ENCODE assay signal across 9 cellular contexts in the genomic region with DNA sequence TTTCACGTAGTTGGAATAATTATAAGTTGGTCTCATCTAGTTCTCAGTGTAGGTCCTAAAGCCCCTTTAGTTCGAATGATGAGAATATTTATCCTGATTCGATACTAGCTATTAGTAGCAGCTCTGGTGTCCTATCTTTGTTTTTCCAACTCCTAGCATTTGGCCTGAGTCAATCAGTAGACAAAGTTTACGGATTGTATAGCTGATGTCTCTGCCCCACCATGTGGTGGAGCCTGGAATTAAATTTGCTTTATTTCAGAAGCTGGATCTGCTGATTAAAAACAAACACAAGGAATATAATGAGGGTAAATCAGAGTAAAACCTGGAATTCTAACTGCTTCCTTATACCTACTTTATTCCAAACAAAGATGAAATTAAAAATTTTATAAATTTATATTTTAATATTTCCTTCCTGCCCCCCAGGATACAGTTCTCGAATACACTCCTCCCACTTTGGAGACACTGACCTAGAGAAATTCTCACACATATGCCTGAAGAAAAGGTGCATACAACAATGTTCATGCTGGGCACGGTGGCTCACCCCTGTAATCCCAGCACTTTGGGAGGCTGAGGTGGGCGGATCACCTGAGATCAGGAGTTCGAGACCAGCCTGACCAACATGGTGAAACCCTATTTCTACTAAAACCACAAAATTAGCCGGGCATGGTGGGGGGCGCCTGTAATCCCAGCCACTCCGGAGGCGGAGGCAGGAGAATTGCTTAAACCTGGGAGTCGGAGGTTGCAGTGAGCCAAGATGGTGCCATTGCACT. TPM values are rescaled to one million over a fixed set of nuclear protein-coding genes. Genes with fewer than 3 reads are reported as not detected.
DNase-seq lines count a peak whose midpoint lies in the region; ATAC-seq and TF ChIP-seq lines count a peak whose summit lies in the region.
"Had no signal": no experiment of that assay in that cellular context is flagged by ENCODE, and none has a peak within 500 bp of the region (broad histone marks: within the 10 kb centered on the region; RNA-seq: fewer than 3 reads in every experiment).

No MANE protein-coding gene starts in this region.

- no peaks in the 10 kb centered on the region for H3K36me3 Mint-ChIP-seq in CD8-positive, alpha-beta T cell

- POLR2A ChIA-PET in CD8-positive, alpha-beta T cell (lab: Charles Lee), result no interaction called here

- no peaks in the 10 kb centered on the region for H3K4me1 ChIP-seq in CD8-positive, alpha-beta T cell (ENCODE audit: insufficient read depth, low read length)
- H3K4me1 ChIP-seq in colonic mucosa, result no peaks in the 10 kb centered on the region
- no peaks in the 10 kb centered on the region for H3K4me1 ChIP-seq in liver (ENCODE audit: control insufficient read depth in 4 of 4, insufficient read depth in 4 of 4, low read length in 3 of 4)

- H3K36me3 ChIP-seq in CD8-positive, alpha-beta T cell (ENCODE audit: insufficient read depth, low read length), result no peaks in the 10 kb centered on the region
- H3K36me3 ChIP-seq in colonic mucosa (no peaks in the 10 kb centered on the region), liver (ENCODE audit: control insufficient read depth in 4 of 4, insufficient read depth in 3 of 4, low read depth in 1 of 4, low read length in 3 of 4) (no peaks in the 10 kb centered on the region)
- H3K36me3 ChIP-seq: SJSA1 had no signal

- peak; percentile 90 to 93 for TF ChIP-seq RAD21 in liver (IDR thresholded peaks at IDR 0.05)

- intact Hi-C loops in CD8-positive, alpha-beta T cell (cut with DNase I, micrococcal nuclease), result loop anchor here in 1 of 2 experiments (5.0 kb wide), 2 partner anchors 61 to 676 kb away; no protein-coding TSS in a partner anchor
- intact Hi-C loops in colonic mucosa (cut with DNase I), result loop anchor here (10.0 kb wide), 2 partner anchors 84 to 134 kb away; no protein-coding TSS in a partner anchor

- H3K4me3 Mint-ChIP-seq in CD8-positive, alpha-beta T cell, result no peak overlapping the region

- no peaks in the 10 kb centered on the region for H3K9me3 Mint-ChIP-seq in CD8-positive, alpha-beta T cell

- H3K27ac Mint-ChIP-seq in CD8-positive, alpha-beta T cell, result no peak overlapping the region

- peaks cover 2% of the 10 kb centered on the region for H3K4me1 Mint-ChIP-seq in CD8-positive, alpha-beta T cell (ENCODE audit: low read depth)

- ATAC-seq in CD8-positive, alpha-beta T cell, result peak; percentile 52
- no peak for ATAC-seq in HG02571 (IDR thresholded peaks at IDR 0.05; ENCODE audit: unreplicated experiment)
- ATAC-seq in GM18505 (IDR thresholded peaks at IDR 0.05; ENCODE audit: unreplicated experiment), result no peak
- no peak for ATAC-seq in HG03460 (IDR thresholded peaks at IDR 0.05; ENCODE audit: unreplicated experiment)

- H3K27ac ChIP-seq in CD8-positive, alpha-beta T cell (ENCODE audit: low read depth, low read length), result no peak overlapping the region
- H3K27ac ChIP-seq in colonic mucosa (no peak overlapping the region), liver (ENCODE audit: low read depth in 1 of 2, low read length in 2 of 2) (no peak overlapping the region)
- H3K27ac ChIP-seq: SJSA1 had no signal

- H3K27me3 Mint-ChIP-seq in CD8-positive, alpha-beta T cell (ENCODE audit: low read depth), result no peaks in the 10 kb centered on the region

- TF ChIP-seq CTCF in CD8-positive, alpha-beta T cell (IDR thresholded peaks at IDR 0.05), result peak; percentile 76
- peak; percentile 53 for TF ChIP-seq CTCF in colonic mucosa (IDR thresholded peaks at IDR 0.05)
- TF ChIP-seq CTCF in liver (IDR thresholded peaks at IDR 0.05; ENCODE audit: low read depth, low read length, missing input control), result peak; percentile 79

- TF ChIP-seq POLR2A in GM18505 (IDR thresholded peaks at IDR 0.05; ENCODE audit: borderline replicate concordance, extremely low read depth, insufficient read depth, insufficient read length), result no peak

- H3K9me3 ChIP-seq in CD8-positive, alpha-beta T cell (ENCODE audit: low read length), result no peaks in the 10 kb centered on the region
- H3K9me3 ChIP-seq in colonic mucosa (no peaks in the 10 kb centered on the region), liver (ENCODE audit: control insufficient read depth in 4 of 4, low read length in 3 of 4) (no peaks in the 10 kb centered on the region)
- H3K9me3 ChIP-seq: SJSA1 had no signal

- H3K9ac ChIP-seq in colonic mucosa (ENCODE audit: low read depth in 2 of 2, low read length in 2 of 2) (no peak overlapping the region), liver (ENCODE audit: low read depth in 1 of 2, low read length in 2 of 2) (no peak overlapping the region)

- CTCF ChIA-PET in CD8-positive, alpha-beta T cell (lab: Charles Lee), result interaction anchor here (1.0 to 2.2 kb wide), 4 partner anchors 10 to 379 kb away, joined by 3 to 8 read pairs (median 4); no protein-coding TSS in a partner anchor

- H3K4me3 ChIP-seq in CD8-positive, alpha-beta T cell (ENCODE audit: low read depth, low read length), result no peak overlapping the region
- H3K4me3 ChIP-seq in colonic mucosa (no peak overlapping the region), liver (ENCODE audit: low read depth in 1 of 3, low read length in 3 of 3) (no peak overlapping the region)
- H3K4me3 ChIP-seq: SJSA1 had no signal

- no peaks in the 10 kb centered on the region for H3K27me3 ChIP-seq in CD8-positive, alpha-beta T cell (ENCODE audit: insufficient read depth, low read length)
- H3K27me3 ChIP-seq in colonic mucosa (no peaks in the 10 kb centered on the region), liver (ENCODE audit: control insufficient read depth in 4 of 4, insufficient read depth in 4 of 4, low read length in 3 of 4) (no peaks in the 10 kb centered on the region)
- H3K27me3 ChIP-seq: SJSA1 had no signal

- WGBS in liver, result 62% methylated on average over 13 of the region's 13 CpGs

- DNase-seq in CD8-positive, alpha-beta T cell, result peak in 1 of 7 experiments; percentile 41
- DNase-seq in GM19240 (ENCODE audit: insufficient read length, low spot score), result peak; percentile 8
- DNase-seq in NCI-H748 treated with DMSO at 0.1 percent for 48 hours (lab: John Stamatoyannopoulos, UW), result peak; percentile 36
- no peak for DNase-seq in colonic mucosa

TF ChIP-seq in liver, 16 proteins besides CTCF, POLR2A, EP300 and RAD21 (continues in another document):
- no peak for TF ChIP-seq MAX (IDR thresholded peaks at IDR 0.05)
- TF ChIP-seq RXRA (IDR thresholded peaks at IDR 0.05), result no peak
- no peak for TF ChIP-seq JUND (IDR thresholded peaks at IDR 0.05)
- TF ChIP-seq HNF4A (conservative IDR thresholded peaks at IDR 0.05), result no peak
- TF ChIP-seq SP1 (IDR thresholded peaks at IDR 0.05), result no peak
- TF ChIP-seq NR2F2 (IDR thresholded peaks at IDR 0.05), result no peak
- no peak for TF ChIP-seq EGR1 (IDR thresholded peaks at IDR 0.05; ENCODE audit: low read depth in 2 of 2)
- no peak for TF ChIP-seq FOXA2 (IDR thresholded peaks at IDR 0.05)
- TF ChIP-seq, protein P1, sequence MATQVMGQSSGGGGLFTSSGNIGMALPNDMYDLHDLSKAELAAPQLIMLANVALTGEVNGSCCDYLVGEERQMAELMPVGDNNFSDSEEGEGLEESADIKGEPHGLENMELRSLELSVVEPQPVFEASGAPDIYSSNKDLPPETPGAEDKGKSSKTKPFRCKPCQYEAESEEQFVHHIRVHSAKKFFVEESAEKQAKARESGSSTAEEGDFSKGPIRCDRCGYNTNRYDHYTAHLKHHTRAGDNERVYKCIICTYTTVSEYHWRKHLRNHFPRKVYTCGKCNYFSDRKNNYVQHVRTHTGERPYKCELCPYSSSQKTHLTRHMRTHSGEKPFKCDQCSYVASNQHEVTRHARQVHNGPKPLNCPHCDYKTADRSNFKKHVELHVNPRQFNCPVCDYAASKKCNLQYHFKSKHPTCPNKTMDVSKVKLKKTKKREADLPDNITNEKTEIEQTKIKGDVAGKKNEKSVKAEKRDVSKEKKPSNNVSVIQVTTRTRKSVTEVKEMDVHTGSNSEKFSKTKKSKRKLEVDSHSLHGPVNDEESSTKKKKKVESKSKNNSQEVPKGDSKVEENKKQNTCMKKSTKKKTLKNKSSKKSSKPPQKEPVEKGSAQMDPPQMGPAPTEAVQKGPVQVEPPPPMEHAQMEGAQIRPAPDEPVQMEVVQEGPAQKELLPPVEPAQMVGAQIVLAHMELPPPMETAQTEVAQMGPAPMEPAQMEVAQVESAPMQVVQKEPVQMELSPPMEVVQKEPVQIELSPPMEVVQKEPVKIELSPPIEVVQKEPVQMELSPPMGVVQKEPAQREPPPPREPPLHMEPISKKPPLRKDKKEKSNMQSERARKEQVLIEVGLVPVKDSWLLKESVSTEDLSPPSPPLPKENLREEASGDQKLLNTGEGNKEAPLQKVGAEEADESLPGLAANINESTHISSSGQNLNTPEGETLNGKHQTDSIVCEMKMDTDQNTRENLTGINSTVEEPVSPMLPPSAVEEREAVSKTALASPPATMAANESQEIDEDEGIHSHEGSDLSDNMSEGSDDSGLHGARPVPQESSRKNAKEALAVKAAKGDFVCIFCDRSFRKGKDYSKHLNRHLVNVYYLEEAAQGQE (IDR thresholded peaks at IDR 0.05), result no peak
- TF ChIP-seq YY1 (IDR thresholded peaks at IDR 0.05), result no peak
- TF ChIP-seq GABPA (IDR thresholded peaks at IDR 0.05 in 1 of 2, conservative IDR thresholded peaks at IDR 0.05 in 1 of 2), result no peak
- TF ChIP-seq FOXA1 (IDR thresholded peaks at IDR 0.05), result no peak
- TF ChIP-seq ZBTB33 (IDR thresholded peaks at IDR 0.05), result no peak
- TF ChIP-seq HNF4G (IDR thresholded peaks at IDR 0.05), result no peak

RNA-seq across cellular contexts. Expression of gene BRMS1L, which starts 7.6 kb away (rescaled TPM):
- 10 to 100 TPM; 15.5 to 17.9 TPM for total RNA-seq in CD8-positive, alpha-beta T cell
- total RNA-seq in colonic mucosa, result 1 to 10 TPM; 3.4 to 3.8 TPM
- total RNA-seq in liver, result 1 to 10 TPM; 2.7 to 3.5 TPM
- polyA plus RNA-seq in liver, result 1 to 10 TPM; 3.2 to 3.7 TPM

RNA-seq across cellular contexts. Expression of gene RALGAPA1, which starts 9.4 kb away (rescaled TPM):
- total RNA-seq in CD8-positive, alpha-beta T cell, result 10 to 100 TPM; 80.7 to 85.1 TPM
- 10 to 100 TPM; 68.4 to 69.8 TPM for total RNA-seq in colonic mucosa
- total RNA-seq in liver, result 10 to 100 TPM; 13.7 to 38.7 TPM
- polyA plus RNA-seq in liver, result 10 to 100 TPM in 1 of 2 donors, 1 to 10 TPM in 1; 4.6 to 13.0 TPM
